1 cellular context compared by ENCODE assay signal in the genomic region with DNA sequence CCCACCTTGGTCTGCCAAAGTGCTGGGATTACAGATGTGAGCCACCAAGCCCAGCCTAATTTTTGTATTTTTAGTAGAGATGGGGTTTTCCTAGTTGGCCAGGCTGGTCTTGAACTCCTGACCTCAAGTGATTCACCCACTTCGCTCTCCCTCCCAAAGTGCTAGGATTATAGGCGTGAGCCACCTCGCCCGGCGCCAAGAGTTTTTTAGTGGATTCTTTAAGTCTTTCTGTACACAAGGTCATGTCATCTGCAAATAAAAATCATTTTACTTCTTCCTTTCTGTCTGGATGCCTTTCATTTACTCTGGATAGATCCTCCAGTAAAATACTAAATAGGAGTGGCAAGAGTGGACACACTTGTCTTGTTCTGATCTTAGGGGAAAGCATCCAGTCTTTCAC.
TF ChIP-seq lines count a peak whose summit lies in the region.

No MANE protein-coding gene starts in this region.

TF ChIP-seq in GM23338, 12 proteins besides CTCF, POLR2A, EP300 and RAD21 (continued from another document):
- TF ChIP-seq, protein P1, sequence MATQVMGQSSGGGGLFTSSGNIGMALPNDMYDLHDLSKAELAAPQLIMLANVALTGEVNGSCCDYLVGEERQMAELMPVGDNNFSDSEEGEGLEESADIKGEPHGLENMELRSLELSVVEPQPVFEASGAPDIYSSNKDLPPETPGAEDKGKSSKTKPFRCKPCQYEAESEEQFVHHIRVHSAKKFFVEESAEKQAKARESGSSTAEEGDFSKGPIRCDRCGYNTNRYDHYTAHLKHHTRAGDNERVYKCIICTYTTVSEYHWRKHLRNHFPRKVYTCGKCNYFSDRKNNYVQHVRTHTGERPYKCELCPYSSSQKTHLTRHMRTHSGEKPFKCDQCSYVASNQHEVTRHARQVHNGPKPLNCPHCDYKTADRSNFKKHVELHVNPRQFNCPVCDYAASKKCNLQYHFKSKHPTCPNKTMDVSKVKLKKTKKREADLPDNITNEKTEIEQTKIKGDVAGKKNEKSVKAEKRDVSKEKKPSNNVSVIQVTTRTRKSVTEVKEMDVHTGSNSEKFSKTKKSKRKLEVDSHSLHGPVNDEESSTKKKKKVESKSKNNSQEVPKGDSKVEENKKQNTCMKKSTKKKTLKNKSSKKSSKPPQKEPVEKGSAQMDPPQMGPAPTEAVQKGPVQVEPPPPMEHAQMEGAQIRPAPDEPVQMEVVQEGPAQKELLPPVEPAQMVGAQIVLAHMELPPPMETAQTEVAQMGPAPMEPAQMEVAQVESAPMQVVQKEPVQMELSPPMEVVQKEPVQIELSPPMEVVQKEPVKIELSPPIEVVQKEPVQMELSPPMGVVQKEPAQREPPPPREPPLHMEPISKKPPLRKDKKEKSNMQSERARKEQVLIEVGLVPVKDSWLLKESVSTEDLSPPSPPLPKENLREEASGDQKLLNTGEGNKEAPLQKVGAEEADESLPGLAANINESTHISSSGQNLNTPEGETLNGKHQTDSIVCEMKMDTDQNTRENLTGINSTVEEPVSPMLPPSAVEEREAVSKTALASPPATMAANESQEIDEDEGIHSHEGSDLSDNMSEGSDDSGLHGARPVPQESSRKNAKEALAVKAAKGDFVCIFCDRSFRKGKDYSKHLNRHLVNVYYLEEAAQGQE (IDR thresholded peaks at IDR 0.05; ENCODE audit: unreplicated experiment), result no peak
- no peak for TF ChIP-seq EZH2phosphoT487 (IDR thresholded peaks at IDR 0.05; ENCODE audit: unreplicated experiment)
- TF ChIP-seq, protein P2, sequence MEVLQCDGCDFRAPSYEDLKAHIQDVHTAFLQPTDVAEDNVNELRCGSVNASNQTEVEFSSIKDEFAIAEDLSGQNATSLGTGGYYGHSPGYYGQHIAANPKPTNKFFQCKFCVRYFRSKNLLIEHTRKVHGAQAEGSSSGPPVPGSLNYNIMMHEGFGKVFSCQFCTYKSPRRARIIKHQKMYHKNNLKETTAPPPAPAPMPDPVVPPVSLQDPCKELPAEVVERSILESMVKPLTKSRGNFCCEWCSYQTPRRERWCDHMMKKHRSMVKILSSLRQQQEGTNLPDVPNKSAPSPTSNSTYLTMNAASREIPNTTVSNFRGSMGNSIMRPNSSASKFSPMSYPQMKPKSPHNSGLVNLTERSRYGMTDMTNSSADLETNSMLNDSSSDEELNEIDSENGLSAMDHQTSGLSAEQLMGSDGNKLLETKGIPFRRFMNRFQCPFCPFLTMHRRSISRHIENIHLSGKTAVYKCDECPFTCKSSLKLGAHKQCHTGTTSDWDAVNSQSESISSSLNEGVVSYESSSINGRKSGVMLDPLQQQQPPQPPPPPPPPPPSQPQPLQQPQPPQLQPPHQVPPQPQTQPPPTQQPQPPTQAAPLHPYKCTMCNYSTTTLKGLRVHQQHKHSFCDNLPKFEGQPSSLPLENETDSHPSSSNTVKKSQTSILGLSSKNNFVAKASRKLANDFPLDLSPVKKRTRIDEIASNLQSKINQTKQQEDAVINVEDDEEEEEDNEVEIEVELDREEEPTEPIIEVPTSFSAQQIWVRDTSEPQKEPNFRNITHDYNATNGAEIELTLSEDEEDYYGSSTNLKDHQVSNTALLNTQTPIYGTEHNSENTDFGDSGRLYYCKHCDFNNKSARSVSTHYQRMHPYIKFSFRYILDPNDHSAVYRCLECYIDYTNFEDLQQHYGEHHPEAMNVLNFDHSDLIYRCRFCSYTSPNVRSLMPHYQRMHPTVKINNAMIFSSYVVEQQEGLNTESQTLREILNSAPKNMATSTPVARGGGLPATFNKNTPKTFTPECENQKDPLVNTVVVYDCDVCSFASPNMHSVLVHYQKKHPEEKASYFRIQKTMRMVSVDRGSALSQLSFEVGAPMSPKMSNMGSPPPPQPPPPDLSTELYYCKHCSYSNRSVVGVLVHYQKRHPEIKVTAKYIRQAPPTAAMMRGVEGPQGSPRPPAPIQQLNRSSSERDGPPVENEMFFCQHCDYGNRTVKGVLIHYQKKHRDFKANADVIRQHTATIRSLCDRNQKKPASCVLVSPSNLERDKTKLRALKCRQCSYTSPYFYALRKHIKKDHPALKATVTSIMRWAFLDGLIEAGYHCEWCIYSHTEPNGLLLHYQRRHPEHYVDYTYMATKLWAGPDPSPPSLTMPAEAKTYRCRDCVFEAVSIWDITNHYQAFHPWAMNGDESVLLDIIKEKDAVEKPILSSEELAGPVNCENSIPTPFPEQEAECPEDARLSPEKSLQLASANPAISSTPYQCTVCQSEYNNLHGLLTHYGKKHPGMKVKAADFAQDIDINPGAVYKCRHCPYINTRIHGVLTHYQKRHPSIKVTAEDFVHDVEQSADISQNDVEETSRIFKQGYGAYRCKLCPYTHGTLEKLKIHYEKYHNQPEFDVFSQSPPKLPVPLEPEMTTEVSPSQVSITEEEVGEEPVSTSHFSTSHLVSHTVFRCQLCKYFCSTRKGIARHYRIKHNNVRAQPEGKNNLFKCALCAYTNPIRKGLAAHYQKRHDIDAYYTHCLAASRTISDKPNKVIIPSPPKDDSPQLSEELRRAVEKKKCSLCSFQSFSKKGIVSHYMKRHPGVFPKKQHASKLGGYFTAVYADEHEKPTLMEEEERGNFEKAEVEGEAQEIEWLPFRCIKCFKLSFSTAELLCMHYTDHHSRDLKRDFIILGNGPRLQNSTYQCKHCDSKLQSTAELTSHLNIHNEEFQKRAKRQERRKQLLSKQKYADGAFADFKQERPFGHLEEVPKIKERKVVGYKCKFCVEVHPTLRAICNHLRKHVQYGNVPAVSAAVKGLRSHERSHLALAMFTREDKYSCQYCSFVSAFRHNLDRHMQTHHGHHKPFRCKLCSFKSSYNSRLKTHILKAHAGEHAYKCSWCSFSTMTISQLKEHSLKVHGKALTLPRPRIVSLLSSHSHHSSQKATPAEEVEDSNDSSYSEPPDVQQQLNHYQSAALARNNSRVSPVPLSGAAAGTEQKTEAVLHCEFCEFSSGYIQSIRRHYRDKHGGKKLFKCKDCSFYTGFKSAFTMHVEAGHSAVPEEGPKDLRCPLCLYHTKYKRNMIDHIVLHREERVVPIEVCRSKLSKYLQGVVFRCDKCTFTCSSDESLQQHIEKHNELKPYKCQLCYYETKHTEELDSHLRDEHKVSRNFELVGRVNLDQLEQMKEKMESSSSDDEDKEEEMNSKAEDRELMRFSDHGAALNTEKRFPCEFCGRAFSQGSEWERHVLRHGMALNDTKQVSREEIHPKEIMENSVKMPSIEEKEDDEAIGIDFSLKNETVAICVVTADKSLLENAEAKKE (CRISPR knock-in tag; IDR thresholded peaks at IDR 0.05), result no peak
- no peak for TF ChIP-seq POLR2AphosphoS5 (IDR thresholded peaks at IDR 0.05; ENCODE audit: low read depth)
TF ChIP-seq in GM23338: peak in this region for 0.
